ENCODE assay signal across 22 cellular contexts in the genomic region with DNA sequence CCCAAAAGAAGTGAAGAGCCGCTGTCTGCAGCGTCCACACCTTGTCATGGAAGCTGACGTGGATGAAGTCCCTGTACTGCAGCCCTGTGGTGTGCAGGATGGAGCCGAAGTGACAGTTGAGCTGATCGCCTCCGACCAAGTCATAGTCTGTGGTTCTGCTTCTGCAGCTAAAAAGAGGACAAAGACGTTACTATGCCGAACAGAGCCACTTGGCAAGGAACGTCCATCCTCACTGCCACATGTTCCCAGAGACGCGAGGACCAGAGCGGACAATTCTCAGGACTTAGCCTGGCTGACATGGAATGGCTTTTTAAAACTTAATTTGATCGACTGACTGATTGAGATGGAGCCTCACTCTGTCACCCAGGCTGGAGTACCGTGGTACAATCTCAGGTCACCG. TPM values are rescaled to one million over a fixed set of nuclear protein-coding genes. Genes with fewer than 3 reads are reported as not detected.
DNase-seq lines count a peak whose midpoint lies in the region; ATAC-seq and TF ChIP-seq lines count a peak whose summit lies in the region.
"Had no signal": no experiment of that assay in that cellular context is flagged by ENCODE, and none has a peak within 500 bp of the region (broad histone marks: within the 10 kb centered on the region; RNA-seq: fewer than 3 reads in every experiment).

No MANE protein-coding gene starts in this region.

- no peak overlapping the region for H3K4me2 ChIP-seq in BLaER1

- ATAC-seq in gastrocnemius medialis: no peak
- ATAC-seq in GM19035 (IDR thresholded peaks at IDR 0.05; ENCODE audit: unreplicated experiment): no peak
- no peak for ATAC-seq in GM18517 (IDR thresholded peaks at IDR 0.05; ENCODE audit: unreplicated experiment)
- ATAC-seq: SK-N-SH treated with all-trans-retinoic acid at 6 μM for 48 hours had no signal

- no peak overlapping the region for H3K9ac ChIP-seq in BLaER1
- H3K9ac ChIP-seq: GM23248 had no signal

- H3K27me3 ChIP-seq in BLaER1: no peaks in the 10 kb centered on the region
- no peaks in the 10 kb centered on the region for H3K27me3 ChIP-seq in WERI-Rb-1 (ENCODE audit: insufficient read depth, low read depth, severe bottlenecking)
- no peaks in the 10 kb centered on the region for H3K27me3 ChIP-seq in gastrocnemius medialis
- H3K27me3 ChIP-seq: Peyer's patch had no signal

- no peak overlapping the region for H3K4me3 ChIP-seq in BLaER1
- no peak overlapping the region for H3K4me3 ChIP-seq in WERI-Rb-1 (ENCODE audit: low read depth, low read length)
- H3K4me3 ChIP-seq in gastrocnemius medialis: no peak overlapping the region
- H3K4me3 ChIP-seq: GM23248, Peyer's patch had no signal

- in situ Hi-C loops in gastrocnemius medialis (cut with MboI; ENCODE audit: low sequenced_read_pairs in 4 of 4): loop anchor here in 1 of 4 donors (5.0 kb wide), 1 partner anchor 44 kb away; no protein-coding TSS in a partner anchor

- H3K27ac ChIP-seq in BLaER1: 0 out of 2 replicates have a peak overlapping the region, but pooled peaks have one; percentile 0
- peak overlapping the region; percentile 42 for H3K27ac ChIP-seq in WERI-Rb-1
- H3K27ac ChIP-seq in gastrocnemius medialis: peak overlapping the region in 3 of 4 donors; percentile 5 to 83 (median 53)
- H3K27ac ChIP-seq: GM23248, Peyer's patch had no signal

- peaks cover 45% of the 10 kb centered on the region for H3K4me1 ChIP-seq in BLaER1
- H3K4me1 ChIP-seq in gastrocnemius medialis: peaks cover 13 to 20% of the 10 kb centered on the region in 2 donors
- H3K4me1 ChIP-seq: Peyer's patch had no signal

- TF ChIP-seq CTCF in WERI-Rb-1 (IDR thresholded peaks at IDR 0.05; ENCODE audit: low read depth, low read length) (no peak), gastrocnemius medialis (IDR thresholded peaks at IDR 0.05 in 4 of 5, conservative IDR thresholded peaks at IDR 0.05 in 1 of 5) (no peak)

- H3K9me3 ChIP-seq in BLaER1: no peaks in the 10 kb centered on the region
- H3K9me3 ChIP-seq in WERI-Rb-1 (ENCODE audit: severe bottlenecking): no peaks in the 10 kb centered on the region
- no peaks in the 10 kb centered on the region for H3K9me3 ChIP-seq in gastrocnemius medialis
- H3K9me3 ChIP-seq: Peyer's patch had no signal

- DNase-seq in WERI-Rb-1 (no peak), medulla oblongata (ENCODE audit: extremely low spot score) (peak; percentile 66), gastrocnemius medialis (no peak), NOMO-1 treated with dmso at 0.1 percent for 144 hours (lab: John Stamatoyannopoulos, UW; ENCODE audit: unreplicated experiment) (no peak)
- DNase-seq: AML-193; CD4-positive, CD25-positive, alpha-beta regulatory T cell; EL; GM23248; H9; HFFc6; KG1; NCI-H1105; NCI-H146; NCI-H2029; NCI-H2227 treated with DMSO at 0.1 percent for 48 hours; NCI-H510A; NCI-H748 treated with DMSO at 0.1 percent for 48 hours; Peyer's patch had no signal

- intact Hi-C loops in gastrocnemius medialis (cut with DNase I; ENCODE audit: low total_unique reads): no loop called here

- TF ChIP-seq POLR2A in gastrocnemius medialis (IDR thresholded peaks at IDR 0.05): no peak

- H3K36me3 ChIP-seq in BLaER1 (peaks cover 96% of the 10 kb centered on the region), WERI-Rb-1 (peaks cover 80% of the 10 kb centered on the region), gastrocnemius medialis (peaks cover 0 to 29% of the 10 kb centered on the region in 2 donors)

- H4K20me1 ChIP-seq in BLaER1: peaks cover 87% of the 10 kb centered on the region

RNA-seq across cellular contexts. Expression of a gene that starts 21.8 kb away (rescaled TPM):
- total RNA-seq in gastrocnemius medialis: 10 to 100 TPM; 11.7 to 24.0 (median 16.1) TPM

RNA-seq across cellular contexts. Expression of a gene that starts 51.6 kb away (rescaled TPM):
- total RNA-seq in gastrocnemius medialis: 100 to 1,000 TPM in 2 of 4 donors, 10 to 100 TPM in 2; 75.2 to 168 (median 111) TPM

RNA-seq across cellular contexts. Expression of a gene that starts 58.0 kb away (rescaled TPM):
- 10 to 100 TPM; 27.5 to 34.2 (median 31.8) TPM for total RNA-seq in gastrocnemius medialis

Comparison
In these comparisons a context has a peak if more than half of its experiments do, and no peak if none do; other contexts are left out.
1. H3K27ac ChIP-seq: peak in every context shown above with its lines; median percentile 53 in gastrocnemius medialis; 42 in WERI-Rb-1; 0 in BLaER1.